Comparison of ENCODE assay signal across 2 cellular contexts in genomic region chr16:67230809-67231660, GRCh38.
TF ChIP-seq lines count a peak whose summit lies in the region.

No MANE protein-coding gene starts in this region.

TF ChIP-seq in GM23338, 12 proteins besides CTCF, POLR2A, EP300 and RAD21:
- TF ChIP-seq STAT1 (IDR thresholded peaks at IDR 0.05; ENCODE audit: unreplicated experiment) (no peak), POLR2AphosphoS5 (IDR thresholded peaks at IDR 0.05; ENCODE audit: low read depth) (peak; percentile 29), ZNF331 (CRISPR knock-in tag; IDR thresholded peaks at IDR 0.05; ENCODE audit: low read depth) (no peak), CREB1 (CRISPR knock-in tag; IDR thresholded peaks at IDR 0.05; ENCODE audit: low read depth) (no peak)

TF ChIP-seq in GM12878, 131 proteins besides CTCF, POLR2A, EP300 and RAD21:
- TF ChIP-seq POLR2AphosphoS5 (IDR thresholded peaks at IDR 0.05; ENCODE audit: low read length) (peak; percentile 46), POLR2AphosphoS2 (IDR thresholded peaks at IDR 0.05; ENCODE audit: low read depth, low read length) (peak; percentile 42; the same call in 1 of the 2 replicates), KDM1A (IDR thresholded peaks at IDR 0.05; ENCODE audit: borderline replicate concordance) (no peak), HDAC6 (IDR thresholded peaks at IDR 0.05; ENCODE audit: unreplicated experiment) (no peak)
